In genomic region chr7:127512587-127512986, GRCh38 we compare ENCODE assay signal across 23 cellular contexts.
DNase-seq lines count a peak whose midpoint lies in the region; ATAC-seq, FAIRE-seq and TF ChIP-seq lines count a peak whose summit lies in the region.
"Had no signal": no experiment of that assay in that cellular context is flagged by ENCODE, and none has a peak within 500 bp of the region (broad histone marks: within the 10 kb centered on the region; RNA-seq: fewer than 3 reads in every experiment).

No MANE protein-coding gene starts in this region.

- no peak overlapping the region for H3K4me2 ChIP-seq in GM23338
- H3K4me2 ChIP-seq in K562 (ENCODE audit: insufficient read depth, low read length): no peak overlapping the region
- H3K4me2 ChIP-seq: A549; BLaER1 treated with 17β-estradiol and CSF1 and Interleukin-3, amounts not matched to agents 10 nM and 100 nM had no signal

- no peak overlapping the region for H3K4me3 ChIP-seq in GM23338
- no peak overlapping the region for H3K4me3 ChIP-seq in K562
- no peak overlapping the region for H3K4me3 ChIP-seq in endodermal cell (ENCODE audit: low read length)
- H3K4me3 ChIP-seq: A549; BLaER1 treated with 17β-estradiol and CSF1 and Interleukin-3, amounts not matched to agents 10 nM and 100 nM had no signal

- H3K27me3 Mint-ChIP-seq in GM23338 (ENCODE audit: insufficient read depth, low read depth, poor library complexity): no peaks in the 10 kb centered on the region
- H3K27me3 Mint-ChIP-seq in endodermal cell (ENCODE audit: insufficient read depth): peaks cover 50% of the 10 kb centered on the region
- H3K27me3 Mint-ChIP-seq in endothelial cell (ENCODE audit: unreplicated experiment): peaks cover 5% of the 10 kb centered on the region

- H3K4me1 Mint-ChIP-seq in GM23338: peaks cover 5% of the 10 kb centered on the region; the same call in 1 of the 3 replicates
- H3K4me1 Mint-ChIP-seq in endodermal cell: no peaks in the 10 kb centered on the region
- H3K4me1 Mint-ChIP-seq in endothelial cell (ENCODE audit: unreplicated experiment): no peaks in the 10 kb centered on the region
- H3K4me1 Mint-ChIP-seq: CD14-positive monocyte; CD8-positive, alpha-beta memory T cell had no signal

- no peak overlapping the region for H3K9ac ChIP-seq in K562 (ENCODE audit: insufficient read depth in 1 of 2, low read depth in 2 of 2, low read length in 2 of 2)
- H3K9ac ChIP-seq in endodermal cell (ENCODE audit: extremely low read depth, low read length, poor library complexity, severe bottlenecking): no peak overlapping the region
- H3K9ac ChIP-seq: BLaER1 treated with 17β-estradiol and CSF1 and Interleukin-3, amounts not matched to agents 10 nM and 100 nM had no signal

- TF ChIP-seq RAD21 in K562 (CRISPR knock-in tag; conservative IDR thresholded peaks at IDR 0.05 in 1 of 2, IDR thresholded peaks at IDR 0.05 in 1 of 2): no peak

- intact Hi-C loops in K562 (cut with micrococcal nuclease): no loop called here

- H4K20me1 ChIP-seq in GM23338 (replicated peaks; ENCODE audit: insufficient read depth): no peaks in the 10 kb centered on the region
- no peaks in the 10 kb centered on the region for H4K20me1 ChIP-seq in K562 (replicated peaks; ENCODE audit: control insufficient read depth, insufficient read depth, low read length)
- H4K20me1 ChIP-seq: BLaER1 treated with 17β-estradiol and CSF1 and Interleukin-3, amounts not matched to agents 10 nM and 100 nM had no signal

- H3K4me3 Mint-ChIP-seq in GM23338 (no peak overlapping the region), endodermal cell (no peak overlapping the region), endothelial cell (ENCODE audit: unreplicated experiment) (no peak overlapping the region)
- H3K4me3 Mint-ChIP-seq: CD14-positive monocyte; CD4-positive, alpha-beta T cell; CD8-positive, alpha-beta memory T cell; H9 had no signal

- in situ Hi-C loops in K562 (cut with MboI): no loop called here

- no peak overlapping the region for H2AFZ ChIP-seq in GM23338
- H2AFZ ChIP-seq in K562 (ENCODE audit: low read depth, low read length): no peak overlapping the region

- H3K4me1 ChIP-seq in GM23338 (ENCODE audit: insufficient read depth) (no peaks in the 10 kb centered on the region), K562 (replicated peaks in 1 of 2; ENCODE audit: control insufficient read depth in 2 of 2, insufficient read depth in 2 of 2, low read length in 2 of 2) (no peaks in the 10 kb centered on the region; a peak in 1 of 5 replicates), endodermal cell (ENCODE audit: control insufficient read depth, insufficient read depth, low read length) (no peaks in the 10 kb centered on the region)
- H3K4me1 ChIP-seq: A549; BE2C; BLaER1 treated with 17β-estradiol and CSF1 and Interleukin-3, amounts not matched to agents 10 nM and 100 nM had no signal

- H3K36me3 Mint-ChIP-seq in GM23338 (ENCODE audit: low read depth): no peaks in the 10 kb centered on the region
- no peaks in the 10 kb centered on the region for H3K36me3 Mint-ChIP-seq in endodermal cell (ENCODE audit: low read depth)
- H3K36me3 Mint-ChIP-seq in endothelial cell (ENCODE audit: low read depth, unreplicated experiment): no peaks in the 10 kb centered on the region
- H3K36me3 Mint-ChIP-seq: CD14-positive monocyte; CD8-positive, alpha-beta memory T cell had no signal

- no peak for TF ChIP-seq EP300 in K562 (IDR thresholded peaks at IDR 0.05; ENCODE audit: low read length)

- no peak for TF ChIP-seq POLR2A in K562 (conservative IDR thresholded peaks at IDR 0.05)

- DNase-seq in GM23338 (ENCODE audit: low spot score) (peak; percentile 48), K562 (ENCODE audit: extremely low read depth in 1 of 4, low spot score in 3 of 4) (no peak), endodermal cell (peak; percentile 53), NCI-H2171 (lab: John Stamatoyannopoulos, UW) (no peak), NCI-H345 treated with DMSO at 0.1 percent for 48 hours (lab: John Stamatoyannopoulos, UW; ENCODE audit: unreplicated experiment) (no peak), endothelial cell (ENCODE audit: low spot score) (no peak)
- DNase-seq: 8988T; ACHN; AML-193; BE2C; CD4-positive, alpha-beta T cell; CD8-positive, alpha-beta memory T cell; DMS 273 treated with DMSO at 0.1 percent for 48 hours; DMS79; GF-D8; H9 had no signal

- ATAC-seq in GM23338: peak; percentile 66
- peak; percentile 58 for ATAC-seq in K562
- ATAC-seq: A549, HCT116 had no signal

- no peak overlapping the region for H3K27ac ChIP-seq in GM23338 (ENCODE audit: low read depth)
- no peak overlapping the region for H3K27ac ChIP-seq in K562 (ENCODE audit: extremely low read depth, low read depth, low read length)
- no peak overlapping the region for H3K27ac ChIP-seq in endodermal cell (ENCODE audit: low read depth, low read length)
- H3K27ac ChIP-seq: A549; BLaER1 treated with 17β-estradiol and CSF1 and Interleukin-3, amounts not matched to agents 10 nM and 100 nM had no signal

- no peaks in the 10 kb centered on the region for H3K36me3 ChIP-seq in GM23338 (ENCODE audit: insufficient read depth)
- H3K36me3 ChIP-seq in K562 (ENCODE audit: control insufficient read depth, insufficient read depth, low read length): no peaks in the 10 kb centered on the region
- no peaks in the 10 kb centered on the region for H3K36me3 ChIP-seq in endodermal cell (ENCODE audit: control insufficient read depth, insufficient read depth, low read length)
- H3K36me3 ChIP-seq: BE2C; BLaER1 treated with 17β-estradiol and CSF1 and Interleukin-3, amounts not matched to agents 10 nM and 100 nM had no signal

- no peaks in the 10 kb centered on the region for H3K9me3 ChIP-seq in K562 (replicated peaks; ENCODE audit: control insufficient read depth, insufficient read depth, low read depth, low read length)
- no peaks in the 10 kb centered on the region for H3K9me3 ChIP-seq in endodermal cell (ENCODE audit: control insufficient read depth, low read length)
- H3K9me3 ChIP-seq: A549; BE2C; BLaER1 treated with 17β-estradiol and CSF1 and Interleukin-3, amounts not matched to agents 10 nM and 100 nM had no signal

- TF ChIP-seq CTCF in GM23338 (conservative IDR thresholded peaks at IDR 0.05; ENCODE audit: low read depth in 2 of 2): no peak
- no peak for TF ChIP-seq CTCF in K562 (IDR thresholded peaks at IDR 0.05 in 2 of 3, conservative IDR thresholded peaks at IDR 0.05 in 1 of 3; ENCODE audit: insufficient read depth in 2 of 3, low read depth in 1 of 3, low read length in 3 of 3)
- TF ChIP-seq CTCF in endodermal cell (conservative IDR thresholded peaks at IDR 0.05): no peak
- TF ChIP-seq CTCF in endothelial cell (IDR thresholded peaks at IDR 0.05; ENCODE audit: unreplicated experiment): no peak

- no peaks in the 10 kb centered on the region for H3F3A ChIP-seq in GM23338 (replicated peaks; ENCODE audit: low read depth)

- no peak overlapping the region for H3K27ac Mint-ChIP-seq in GM23338
- no peak overlapping the region for H3K27ac Mint-ChIP-seq in endodermal cell
- H3K27ac Mint-ChIP-seq in endothelial cell (ENCODE audit: unreplicated experiment): no peak overlapping the region
- H3K27ac Mint-ChIP-seq: CD14-positive monocyte; CD4-positive, alpha-beta T cell; CD8-positive, alpha-beta memory T cell; H9 had no signal

- H3K9me1 ChIP-seq in K562 (ENCODE audit: control insufficient read depth, insufficient read depth, low read length): no peaks in the 10 kb centered on the region

- WGBS in K562 (ENCODE audit: insufficient coverage, low coverage, missing lambda C conversion rate): 0% methylated on average over 5 of the region's 5 CpGs
- WGBS in endodermal cell (ENCODE audit: insufficient coverage in 1 of 2, insufficient read length in 1 of 2), 2 experiments: 79% methylated on average over 5 of the region's 5 CpGs; no CpG with 5 or more reads in 1 of the 2 experiments

- POLR2A ChIA-PET in K562 (lab: Yijun Ruan, JAX): interaction anchor here (1.1 kb wide), 1 partner anchor 13 kb away, joined by 3 read pairs; no protein-coding TSS in a partner anchor

- BruUV-seq in K562 (replicated peaks; lab: Mats Ljungman, UMichigan): no TSS peak

- H3K27me3 ChIP-seq in GM23338 (ENCODE audit: insufficient read depth) (no peaks in the 10 kb centered on the region; the same call in 1 of the 2 replicates), K562 (ENCODE audit: control insufficient read depth in 2 of 2, insufficient read depth in 2 of 2, low read length in 2 of 2) (peaks cover 2 to 6% of the 10 kb centered on the region in 2 experiments), endodermal cell (ENCODE audit: control insufficient read depth, insufficient read depth, low read length, poor library complexity, severe bottlenecking) (peaks cover 36% of the 10 kb centered on the region)
- H3K27me3 ChIP-seq: BLaER1 treated with 17β-estradiol and CSF1 and Interleukin-3, amounts not matched to agents 10 nM and 100 nM had no signal

- FAIRE-seq in K562 (lab: Jason Lieb, UNC): no peak
- FAIRE-seq: A549, D721Med, GM12891, GM18507 had no signal

- H3K79me2 ChIP-seq in GM23338 (replicated peaks; ENCODE audit: insufficient read depth) (no peaks in the 10 kb centered on the region), K562 (ENCODE audit: control insufficient read depth, insufficient read depth, low read length) (no peaks in the 10 kb centered on the region)

- CTCF ChIA-PET in K562 (lab: Yijun Ruan, JAX; ENCODE audit: low intra/inter-chr PET ratio): no interaction called here

- H3K9me2 ChIP-seq in GM23338 (ENCODE audit: insufficient read depth): no peaks in the 10 kb centered on the region

- H3K9me3 Mint-ChIP-seq in GM23338: no peaks in the 10 kb centered on the region
- H3K9me3 Mint-ChIP-seq in endodermal cell: no peaks in the 10 kb centered on the region
- no peaks in the 10 kb centered on the region for H3K9me3 Mint-ChIP-seq in endothelial cell (ENCODE audit: unreplicated experiment)
- H3K9me3 Mint-ChIP-seq: CD14-positive monocyte; CD4-positive, alpha-beta T cell; CD8-positive, alpha-beta memory T cell; H9 had no signal

TF ChIP-seq in GM23338, 12 proteins besides CTCF, POLR2A, EP300 and RAD21 (continues in another document):
- TF ChIP-seq CREB1 (CRISPR knock-in tag; IDR thresholded peaks at IDR 0.05; ENCODE audit: low read depth): no peak

TF ChIP-seq in K562, 482 proteins besides CTCF, POLR2A, EP300 and RAD21:
- no peak for TF ChIP-seq RFX7 (CRISPR knock-in tag; IDR thresholded peaks at IDR 0.05)
- no peak for TF ChIP-seq SP2 (IDR thresholded peaks at IDR 0.05; ENCODE audit: extremely low read depth, low read depth, low read length, poor library complexity, severe bottlenecking)
- TF ChIP-seq RFX1 (IDR thresholded peaks at IDR 0.05): peak; percentile 70
- TF ChIP-seq, protein P1, sequence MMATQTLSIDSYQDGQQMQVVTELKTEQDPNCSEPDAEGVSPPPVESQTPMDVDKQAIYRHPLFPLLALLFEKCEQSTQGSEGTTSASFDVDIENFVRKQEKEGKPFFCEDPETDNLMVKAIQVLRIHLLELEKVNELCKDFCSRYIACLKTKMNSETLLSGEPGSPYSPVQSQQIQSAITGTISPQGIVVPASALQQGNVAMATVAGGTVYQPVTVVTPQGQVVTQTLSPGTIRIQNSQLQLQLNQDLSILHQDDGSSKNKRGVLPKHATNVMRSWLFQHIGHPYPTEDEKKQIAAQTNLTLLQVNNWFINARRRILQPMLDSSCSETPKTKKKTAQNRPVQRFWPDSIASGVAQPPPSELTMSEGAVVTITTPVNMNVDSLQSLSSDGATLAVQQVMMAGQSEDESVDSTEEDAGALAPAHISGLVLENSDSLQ (IDR thresholded peaks at IDR 0.05): peak; percentile 33; the same call in 1 of the 2 replicates
- no peak for TF ChIP-seq HMG20A (CRISPR knock-in tag; conservative IDR thresholded peaks at IDR 0.05)

Comparison
In these comparisons a context has a peak if more than half of its experiments do, and no peak if none do; other contexts are left out.
1. DNase-seq: peak in GM23338 (single experiment) and endodermal cell (single experiment); none in K562 (0 of 4), NCI-H2171 (single experiment), NCI-H345 treated with DMSO at 0.1 percent for 48 hours (single experiment) and endothelial cell (single experiment).